ENCODE assay signal across 21 cellular contexts in genomic region chr2:118993392-118993752, GRCh38. TPM values are rescaled to one million over a fixed set of nuclear protein-coding genes. Genes with fewer than 3 reads are reported as not detected.
DNase-seq lines count a peak whose midpoint lies in the region; ATAC-seq and TF ChIP-seq lines count a peak whose summit lies in the region.
"Had no signal": no experiment of that assay in that cellular context is flagged by ENCODE, and none has a peak within 500 bp of the region (broad histone marks: within the 10 kb centered on the region; RNA-seq: fewer than 3 reads in every experiment).

No MANE protein-coding gene starts in this region.

- no TSS peak for BruUV-seq in PC-3 (replicated peaks; lab: Mats Ljungman, UMichigan)

- no peak overlapping the region for H3K4me3 ChIP-seq in PC-3 (ENCODE audit: low read length)
- H3K4me3 ChIP-seq: A549, HAP-1 had no signal

- H4K20me1 ChIP-seq in PC-3 (ENCODE audit: low read length): no peaks in the 10 kb centered on the region

- H3K9me3 ChIP-seq in PC-3 (ENCODE audit: low read length): no peaks in the 10 kb centered on the region
- H3K9me3 ChIP-seq: A549, HAP-1 had no signal

- no peak overlapping the region for H2AFZ ChIP-seq in PC-3 (ENCODE audit: low read length)

- no peak overlapping the region for H3K9ac ChIP-seq in PC-3 (ENCODE audit: low read length)

- no peak for ATAC-seq in left ventricle myocardium superior
- ATAC-seq in PC-3: no peak
- no peak for ATAC-seq in left lobe of liver
- ATAC-seq: A549, Right ventricle myocardium inferior had no signal

- no peaks in the 10 kb centered on the region for H3K36me3 ChIP-seq in PC-3 (ENCODE audit: low read depth, low read length)
- H3K36me3 ChIP-seq: HAP-1 had no signal

- DNase-seq in cardiac septum (ENCODE audit: low spot score) (peak; percentile 9), left ventricle myocardium superior (no peak), PC-3 (no peak), left lobe of liver (ENCODE audit: low spot score) (peak; percentile 19), ureter (ENCODE audit: low spot score) (peak; percentile 7), NOMO-1 treated with dmso at 0.1 percent for 144 hours (lab: John Stamatoyannopoulos, UW; ENCODE audit: unreplicated experiment) (no peak), NCI-H2107 (lab: John Stamatoyannopoulos, UW) (no peak), NCI-H2171 treated with DMSO at 0.1 percent for 48 hours (lab: John Stamatoyannopoulos, UW) (no peak)
- DNase-seq: CD4-positive, alpha-beta memory T cell; DMS153; GF-D8; MM.1S; NCI-H1417; NCI-H187; NCI-H526 had no signal

- peaks cover 31% of the 10 kb centered on the region for H3K4me1 ChIP-seq in PC-3 (ENCODE audit: insufficient read depth, low read length)
- H3K4me1 ChIP-seq: A549, HAP-1 had no signal

- intact Hi-C loops in cardiac septum (cut with DNase I): no loop called here
- intact Hi-C loops in left ventricle myocardium superior (cut with micrococcal nuclease): no loop called here
- intact Hi-C loops in PC-3 (cut with micrococcal nuclease): no loop called here

- no peaks in the 10 kb centered on the region for H3K79me2 ChIP-seq in PC-3 (ENCODE audit: low read length)

- POLR2A ChIA-PET in PC-3 (lab: Charles Lee; ENCODE audit: unreplicated experiment): no interaction called here

- H3K27ac ChIP-seq in PC-3 (ENCODE audit: low read length): peak overlapping the region; percentile 40
- H3K27ac ChIP-seq: A549 had no signal

- H3F3A ChIP-seq in PC-3 (ENCODE audit: low read length, unreplicated experiment): no peaks in the 10 kb centered on the region

- TF ChIP-seq CTCF in PC-3 (conservative IDR thresholded peaks at IDR 0.05; ENCODE audit: low read depth, low read length): no peak

- peak overlapping the region; percentile 32; the same call in 1 of the 2 replicates for H3K4me2 ChIP-seq in PC-3 (ENCODE audit: low read length)
- H3K4me2 ChIP-seq: A549 had no signal

- H3K27me3 ChIP-seq in PC-3 (ENCODE audit: low read length): no peaks in the 10 kb centered on the region

- CTCF ChIA-PET in PC-3 (lab: Charles Lee): no interaction called here

- no peaks in the 10 kb centered on the region for H3K9me2 ChIP-seq in PC-3 (replicated peaks; ENCODE audit: low read length)

RNA-seq across cellular contexts. Expression of gene MARCO, which starts 51.4 kb away (rescaled TPM):
- total RNA-seq in cardiac septum (0.92 TPM), left ventricle myocardium superior (7.2 TPM), PC-3 (2014; rRNA removed) (not detected in 2 replicates), left lobe of liver (38.8 TPM), ureter (4.8 TPM)
- total RNA-seq: Daoy, LHCN-M2, SK-MEL-5 had no signal

Comparison
In these comparisons a context has a peak if more than half of its experiments do, and no peak if none do; other contexts are left out.
1. DNase-seq: peak in cardiac septum (single experiment), left lobe of liver (single experiment) and ureter (single experiment); none in left ventricle myocardium superior (single experiment), PC-3 (single experiment), NOMO-1 treated with dmso at 0.1 percent for 144 hours (single experiment), NCI-H2107 (single experiment) and NCI-H2171 treated with DMSO at 0.1 percent for 48 hours (single experiment).